18 cellular contexts compared by ENCODE assay signal in the genomic region with DNA sequence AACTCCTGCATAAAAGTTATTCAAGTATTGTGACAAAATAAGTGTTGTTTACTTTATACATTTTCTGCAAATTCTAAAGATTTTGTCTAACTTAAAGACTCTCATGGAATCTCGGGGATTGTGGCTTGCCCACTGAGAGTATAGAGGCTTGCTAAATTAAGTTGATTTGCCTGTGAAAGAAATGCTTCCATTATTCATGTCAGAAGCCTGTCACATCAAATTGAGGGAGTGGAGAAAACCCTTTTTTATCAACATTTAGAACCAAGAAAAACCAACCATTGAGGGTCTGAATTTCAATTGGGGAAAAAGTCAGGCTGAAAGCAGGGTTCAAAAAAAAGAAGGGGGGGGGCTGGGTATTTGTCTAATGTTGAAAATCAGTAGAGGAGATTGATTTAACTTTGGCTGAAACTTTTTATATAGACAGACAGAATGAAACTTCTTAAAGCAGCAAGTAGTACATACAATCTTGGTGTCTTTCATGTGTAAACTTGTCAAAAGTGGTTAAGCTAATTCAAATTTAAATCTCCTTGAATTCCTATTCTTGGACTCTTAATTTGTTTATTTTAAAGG.
DNase-seq lines count a peak whose midpoint lies in the region; ATAC-seq and TF ChIP-seq lines count a peak whose summit lies in the region.
"Had no signal": no experiment of that assay in that cellular context is flagged by ENCODE, and none has a peak within 500 bp of the region (broad histone marks: within the 10 kb centered on the region; RNA-seq: fewer than 3 reads in every experiment).

No MANE protein-coding gene starts in this region.

- H4K8ac ChIP-seq in H9 (replicated peaks; ENCODE audit: insufficient read length, low read depth, low read length) = no peak overlapping the region

- H3K4me3 Mint-ChIP-seq in H9 (peak overlapping the region; percentile 38 to 59), neural progenitor cell (peak overlapping the region; percentile 12), endodermal cell (no peak overlapping the region)
- H3K4me3 Mint-ChIP-seq: CD14-positive monocyte; CD4-positive, alpha-beta memory T cell had no signal

- H3T11ph ChIP-seq in H9 (ENCODE audit: low read length) = no peak overlapping the region

- TF ChIP-seq CTCF in H9 (conservative IDR thresholded peaks at IDR 0.05) (no peak), neural progenitor cell (IDR thresholded peaks at IDR 0.05) (no peak), foreskin keratinocyte (conservative IDR thresholded peaks at IDR 0.05) (no peak), endodermal cell (conservative IDR thresholded peaks at IDR 0.05) (no peak)

- H3K4me1 Mint-ChIP-seq in H9 = peaks cover 30 to 39% of the 10 kb centered on the region in 2 experiments
- H3K4me1 Mint-ChIP-seq in neural progenitor cell = peaks cover 27% of the 10 kb centered on the region
- peaks cover 3% of the 10 kb centered on the region for H3K4me1 Mint-ChIP-seq in endodermal cell
- H3K4me1 Mint-ChIP-seq: CD14-positive monocyte; CD4-positive, alpha-beta memory T cell had no signal

- H3K36me3 Mint-ChIP-seq in H9 (ENCODE audit: insufficient read depth in 1 of 3, low read depth in 3 of 3) = peaks cover 0 to 5% (median 0%) of the 10 kb centered on the region in 3 experiments; a peak in 4 of 7 replicates
- H3K36me3 Mint-ChIP-seq in neural progenitor cell = no peaks in the 10 kb centered on the region
- no peaks in the 10 kb centered on the region for H3K36me3 Mint-ChIP-seq in endodermal cell (ENCODE audit: low read depth)
- H3K36me3 Mint-ChIP-seq: CD14-positive monocyte; CD4-positive, alpha-beta memory T cell had no signal

- H3K4ac ChIP-seq in H9 (ENCODE audit: low read depth, low read length) = no peak overlapping the region

- H2AK5ac ChIP-seq in H9 (ENCODE audit: insufficient read length, low read length) = no peak overlapping the region

- no peak overlapping the region for H3K23ac ChIP-seq in H9 (ENCODE audit: insufficient read length, low read depth, low read length)

- H2BK15ac ChIP-seq in H9 (ENCODE audit: low read depth, low read length) = no peak overlapping the region

- H3F3A ChIP-seq in neural progenitor cell (ENCODE audit: low read depth) = no peaks in the 10 kb centered on the region

- H2BK12ac ChIP-seq in H9 (ENCODE audit: insufficient read length, low read depth, low read length) = no peak overlapping the region

- H2BK20ac ChIP-seq in H9 (ENCODE audit: low read depth, low read length, poor library complexity, severe bottlenecking) = no peak overlapping the region

- H3K27ac ChIP-seq in H9 (ENCODE audit: insufficient read length, low read depth, low read length) (no peak overlapping the region), HUES64 (ENCODE audit: low read depth, low read length) (peak overlapping the region; percentile 15; the same call in 1 of the 2 replicates), iPS-18a (ENCODE audit: low read length) (no peak overlapping the region), neural progenitor cell (no peak overlapping the region), foreskin keratinocyte (no peak overlapping the region), endodermal cell (ENCODE audit: low read depth, low read length) (no peak overlapping the region)
- H3K27ac ChIP-seq: BLaER1, GM23248, HL-60 had no signal

- H3K14ac ChIP-seq in H9 (ENCODE audit: insufficient read depth, low read length) = no peak overlapping the region

- ATAC-seq in HG02642 (IDR thresholded peaks at IDR 0.05; ENCODE audit: poor library complexity, unreplicated experiment) = no peak
- no peak for ATAC-seq in foreskin keratinocyte

- H4K5ac ChIP-seq in H9 (ENCODE audit: insufficient read length, low read depth, low read length) = no peak overlapping the region

- no peak overlapping the region for H3K56ac ChIP-seq in H9 (ENCODE audit: insufficient read length, low read depth, low read length)

- no peaks in the 10 kb centered on the region for H3K79me2 ChIP-seq in H9 (ENCODE audit: insufficient read depth, low read length)
- H3K79me2 ChIP-seq in neural progenitor cell (ENCODE audit: low read depth) = no peaks in the 10 kb centered on the region

- no peak overlapping the region for H3K9ac ChIP-seq in H9 (ENCODE audit: extremely low read depth, insufficient read length, low read length)
- no peak overlapping the region for H3K9ac ChIP-seq in HUES64 (ENCODE audit: low read depth, low read length)
- no peak overlapping the region for H3K9ac ChIP-seq in iPS-18a (ENCODE audit: low read length)
- H3K9ac ChIP-seq in neural progenitor cell = no peak overlapping the region
- H3K9ac ChIP-seq in endodermal cell (ENCODE audit: extremely low read depth, low read length, poor library complexity, severe bottlenecking) = no peak overlapping the region
- H3K9ac ChIP-seq: BLaER1, GM23248 had no signal

- H3K36me3 ChIP-seq in HUES64 (ENCODE audit: insufficient read depth, low read length) (no peaks in the 10 kb centered on the region), iPS-18a (ENCODE audit: control insufficient read depth, low read depth, low read length) (no peaks in the 10 kb centered on the region), neural progenitor cell (no peaks in the 10 kb centered on the region), endodermal cell (ENCODE audit: control insufficient read depth, insufficient read depth, low read length) (no peaks in the 10 kb centered on the region)
- H3K36me3 ChIP-seq: BLaER1 had no signal

- H3K27ac Mint-ChIP-seq in H9 (peak overlapping the region; percentile 83 to 96 (median 84); a peak in 5 of 7 replicates), neural progenitor cell (peak overlapping the region; percentile 82), endodermal cell (no peak overlapping the region)
- H3K27ac Mint-ChIP-seq: CD14-positive monocyte; CD4-positive, alpha-beta memory T cell had no signal

- H3K4me1 ChIP-seq in H9 (ENCODE audit: insufficient read depth, low read length) (no peaks in the 10 kb centered on the region; the same call in 1 of the 2 replicates), HUES64 (ENCODE audit: insufficient read depth, low read length) (peaks cover 16% of the 10 kb centered on the region), iPS-18a (ENCODE audit: control insufficient read depth, low read depth, low read length) (peaks cover 5% of the 10 kb centered on the region), neural progenitor cell (peaks cover 6% of the 10 kb centered on the region), foreskin keratinocyte (no peaks in the 10 kb centered on the region), endodermal cell (ENCODE audit: control insufficient read depth, insufficient read depth, low read length) (no peaks in the 10 kb centered on the region)
- H3K4me1 ChIP-seq: BLaER1 had no signal

- H2BK120ac ChIP-seq in H9 (ENCODE audit: low read depth, low read length, poor library complexity, severe bottlenecking) = no peak overlapping the region

- no peaks in the 10 kb centered on the region for H3K9me3 ChIP-seq in H9 (ENCODE audit: control insufficient read depth, low read depth, low read length)
- no peaks in the 10 kb centered on the region for H3K9me3 ChIP-seq in HUES64 (ENCODE audit: insufficient read depth, low read depth, low read length)
- H3K9me3 ChIP-seq in iPS-18a (ENCODE audit: control insufficient read depth, low read depth, low read length) = peaks cover 10% of the 10 kb centered on the region
- no peaks in the 10 kb centered on the region for H3K9me3 ChIP-seq in neural progenitor cell (ENCODE audit: low read depth)
- H3K9me3 ChIP-seq in endodermal cell (ENCODE audit: control insufficient read depth, low read length) = no peaks in the 10 kb centered on the region
- H3K9me3 ChIP-seq: BLaER1 had no signal

- H3K4me3 ChIP-seq in HUES64 (ENCODE audit: low read length) (0 out of 2 replicates have a peak overlapping the region, but pooled peaks have one; percentile 10), iPS-18a (ENCODE audit: low read length) (peak overlapping the region; percentile 24), neural progenitor cell (no peak overlapping the region), endodermal cell (ENCODE audit: low read length) (no peak overlapping the region)
- H3K4me3 ChIP-seq: BLaER1, GM23248 had no signal

- no peak overlapping the region for H2BK5ac ChIP-seq in H9 (ENCODE audit: insufficient read length, low read length)

- H4K20me1 ChIP-seq in H9 (ENCODE audit: control insufficient read depth, insufficient read depth, insufficient read length) (no peaks in the 10 kb centered on the region), neural progenitor cell (ENCODE audit: low read depth) (no peaks in the 10 kb centered on the region)
- H4K20me1 ChIP-seq: BLaER1 had no signal

- no CpG with 5 or more reads among the region's 1 CpG for WGBS in H9 (ENCODE audit: extremely low coverage, insufficient read length, low lambda C conversion rate)
- 17% methylated on average over 1 of the region's 1 CpG for WGBS in HUES64
- whole genome bisulfite sequencing in endodermal cell (ENCODE audit: insufficient coverage in 1 of 2, insufficient read length in 1 of 2), 2 experiments = 50% methylated on average over 1 of the region's 1 CpG; no CpG with 5 or more reads in 1 of the 2 experiments

- no peak overlapping the region for H4K91ac ChIP-seq in H9 (ENCODE audit: insufficient read length, low read depth, low read length)

- DNase-seq in H9 (no peak), neural progenitor cell (ENCODE audit: low spot score) (no peak), foreskin keratinocyte (no peak), endodermal cell (no peak), DMS53 (lab: John Stamatoyannopoulos, UW) (no peak)
- DNase-seq: 8988T; CD4-positive, alpha-beta memory T cell; DMS153; DMS79 treated with DMSO at 0.1 percent for 48 hours; GF-D8; GM23248; KG1 had no signal

- no peaks in the 10 kb centered on the region for H3K79me1 ChIP-seq in H9 (ENCODE audit: insufficient read depth, low read depth, low read length, poor library complexity, severe bottlenecking)

- H3K4me2 ChIP-seq in H9 (ENCODE audit: insufficient read depth, insufficient read length, low read length) (no peak overlapping the region), neural progenitor cell (no peak overlapping the region)
- H3K4me2 ChIP-seq: BLaER1 had no signal

- H3K9me3 Mint-ChIP-seq in H9 (peaks cover 3 to 11% of the 10 kb centered on the region in 2 experiments; a peak in 4 of 5 replicates), neural progenitor cell (peaks cover 9% of the 10 kb centered on the region), endodermal cell (peaks cover 7% of the 10 kb centered on the region)

- H3K23me2 ChIP-seq in H9 (ENCODE audit: insufficient read length, low read depth, low read length, poor library complexity, severe bottlenecking) = no peaks in the 10 kb centered on the region

- no peaks in the 10 kb centered on the region for H3K27me3 Mint-ChIP-seq in H9 (ENCODE audit: low read depth)
- H3K27me3 Mint-ChIP-seq in neural progenitor cell (ENCODE audit: insufficient read depth, low read depth) = peaks cover 5% of the 10 kb centered on the region
- no peaks in the 10 kb centered on the region for H3K27me3 Mint-ChIP-seq in endodermal cell (ENCODE audit: insufficient read depth)
- H3K27me3 Mint-ChIP-seq: CD4-positive, alpha-beta memory T cell had no signal

- no peak overlapping the region for H2AFZ ChIP-seq in H9 (ENCODE audit: low read length)
- no peak overlapping the region for H2AFZ ChIP-seq in neural progenitor cell (replicated peaks)
- H2AFZ ChIP-seq: GM23248 had no signal

- H3K27me3 ChIP-seq in H9 (ENCODE audit: insufficient read depth, low read length) (no peaks in the 10 kb centered on the region), HUES64 (ENCODE audit: insufficient read depth, low read length) (no peaks in the 10 kb centered on the region), iPS-18a (ENCODE audit: control insufficient read depth, insufficient read depth, low read length) (no peaks in the 10 kb centered on the region), neural progenitor cell (no peaks in the 10 kb centered on the region), foreskin keratinocyte (no peaks in the 10 kb centered on the region), endodermal cell (ENCODE audit: control insufficient read depth, insufficient read depth, low read length, poor library complexity, severe bottlenecking) (no peaks in the 10 kb centered on the region)

- H3K18ac ChIP-seq in H9 (ENCODE audit: insufficient read length, low read depth, low read length) = no peak overlapping the region

Comparison
In these comparisons a context has a peak if more than half of its experiments do, and no peak if none do; other contexts are left out.
1. H3K4me3 ChIP-seq: peak in HUES64 (single experiment) and iPS-18a (single experiment); none in neural progenitor cell (single experiment) and endodermal cell (single experiment).